8 cellular contexts compared by ENCODE assay signal in genomic region chr3:52453496-52454234, GRCh38. TPM values are rescaled to one million over a fixed set of nuclear protein-coding genes. Genes with fewer than 3 reads are reported as not detected.
A peak's percentile ranks its signal among the peaks of the same experiment; 100 is the strongest.
DNase-seq lines count a peak whose midpoint lies in the region; ATAC-seq lines count a peak whose summit lies in the region.

Gene TNNC1 (minus strand): TSS chr3:52454041. CDS start chr3:52454015, 26 bp downstream.

- no peaks in the 10 kb centered on the region for H3K27me3 ChIP-seq in mesendoderm (ENCODE audit: insufficient read depth, low read length, poor library complexity)

- peak within 1 kb of the TSS; percentile 30 for H3K23ac ChIP-seq in mesendoderm (ENCODE audit: low read length)

- H3K79me1 ChIP-seq in mesendoderm (ENCODE audit: low read length): peaks cover 18% of the 10 kb centered on the region

- H2BK5ac ChIP-seq in mesendoderm (ENCODE audit: low read length): no peak within 1 kb of the TSS

- H4K8ac ChIP-seq in mesendoderm (ENCODE audit: low read depth, low read length): no peak within 1 kb of the TSS

- H3K9me3 Mint-ChIP-seq in activated T-cell treated with anti-CD3 and anti-CD28 coated beads, Interleukin-2, amount 50 U/mL, for 72 hours: no peaks in the 10 kb centered on the region

- H3K79me2 ChIP-seq in mesendoderm (ENCODE audit: control insufficient read depth, insufficient read depth, low read length): peaks cover 18% of the 10 kb centered on the region

- H3K27ac Mint-ChIP-seq in activated T-cell treated with anti-CD3 and anti-CD28 coated beads, Interleukin-2, amount 50 U/mL, for 72 hours: peak within 1 kb of the TSS; percentile 83

- H3K56ac ChIP-seq in mesendoderm (ENCODE audit: low read length): peak within 1 kb of the TSS; percentile 88

- peak within 1 kb of the TSS; percentile 33 for H3K9ac ChIP-seq in mesendoderm (ENCODE audit: low read length)

- H3K36me3 Mint-ChIP-seq in activated T-cell treated with anti-CD3 and anti-CD28 coated beads, Interleukin-2, amount 50 U/mL, for 72 hours (ENCODE audit: insufficient read depth in 2 of 2): peaks cover 2 to 9% of the 10 kb centered on the region in 2 donors

- H3K4me1 Mint-ChIP-seq in activated T-cell treated with anti-CD3 and anti-CD28 coated beads, Interleukin-2, amount 50 U/mL, for 72 hours (ENCODE audit: low read depth): peaks cover 32% of the 10 kb centered on the region

- no peak within 1 kb of the TSS for H2BK120ac ChIP-seq in mesendoderm (ENCODE audit: low read depth, low read length)

- peak within 1 kb of the TSS; percentile 96 for H2AK5ac ChIP-seq in mesendoderm (ENCODE audit: low read length)

- H3K4ac ChIP-seq in mesendoderm (ENCODE audit: low read depth, low read length): peak within 1 kb of the TSS; percentile 41

- WGBS in mesendoderm (ENCODE audit: extremely low coverage, insufficient coverage, low lambda C conversion rate): no CpG with 5 or more reads among the region's 16 CpGs
- 63% methylated on average over 16 of the region's 16 CpGs for WGBS in urinary bladder

- H3K36me3 ChIP-seq in mesendoderm (ENCODE audit: control insufficient read depth, insufficient read depth, low read length) (peaks cover 2% of the 10 kb centered on the region), urinary bladder (ENCODE audit: insufficient read depth) (no peaks in the 10 kb centered on the region)

- no peak for ATAC-seq in activated T-cell treated with anti-CD3 and anti-CD28 coated beads, Interleukin-2, amount 50 U/mL, for 72 hours (replicated peaks in 1 of 2)
- ATAC-seq in HG03442 (IDR thresholded peaks at IDR 0.05; ENCODE audit: unreplicated experiment): no peak

- H3K4me3 ChIP-seq in mesendoderm (ENCODE audit: low read length) (no peak within 1 kb of the TSS), urinary bladder (ENCODE audit: low read depth, low read length) (peak within 1 kb of the TSS; percentile 97)

- H3K27ac ChIP-seq in caudate nucleus (ENCODE audit: low read depth, low read length) (peak within 1 kb of the TSS; percentile 99), mesendoderm (ENCODE audit: low read depth, low read length) (no peak within 1 kb of the TSS), urinary bladder (ENCODE audit: low read depth) (peak within 1 kb of the TSS; percentile 93)

- no peak for DNase-seq in activated T-cell treated with anti-CD3 and anti-CD28 coated beads, Interleukin-2, amount 50 U/mL, for 72 hours
- DNase-seq in activated T-cell treated with anti-CD3 and anti-CD28 coated beads, Interleukin-2, amount 50 U/mL, for 1 hour: no peak
- DNase-seq in caudate nucleus (lab: John Stamatoyannopoulos, UW) (no peak), mesendoderm (peak; percentile 76), NCI-H446 treated with DMSO at 0.1 percent for 48 hours (lab: John Stamatoyannopoulos, UW) (no peak)
- DNase-seq in stimulated activated naive CD4-positive, alpha-beta T cell treated with Interleukin-2 at 50 U/mL for 16 hours (lab: John Stamatoyannopoulos, UW): no peak

- H2BK15ac ChIP-seq in mesendoderm (replicated peaks; ENCODE audit: low read depth): no peak within 1 kb of the TSS

- no peaks in the 10 kb centered on the region for H3K27me3 Mint-ChIP-seq in activated T-cell treated with anti-CD3 and anti-CD28 coated beads, Interleukin-2, amount 50 U/mL, for 72 hours (ENCODE audit: low read depth)

- peak within 1 kb of the TSS; percentile 97 for H4K5ac ChIP-seq in mesendoderm (ENCODE audit: low read length)

- no peak within 1 kb of the TSS for H3K4me2 ChIP-seq in mesendoderm (ENCODE audit: low read length)

- H3K4me1 ChIP-seq in mesendoderm (ENCODE audit: control insufficient read depth, low read depth, low read length): peaks cover 11% of the 10 kb centered on the region
- no peaks in the 10 kb centered on the region for H3K4me1 ChIP-seq in urinary bladder (ENCODE audit: insufficient read depth)

- peak within 1 kb of the TSS; percentile 31 for H3K18ac ChIP-seq in mesendoderm (ENCODE audit: low read length)

- H3K4me3 Mint-ChIP-seq in activated T-cell treated with anti-CD3 and anti-CD28 coated beads, Interleukin-2, amount 50 U/mL, for 72 hours: peak within 1 kb of the TSS; percentile 90 to 95

RNA-seq across cellular contexts. Expression of gene TNNC1, which starts in this region (rescaled TPM):
- 10 to 100 TPM; 10.8 to 14.4 TPM for total RNA-seq in activated T-cell treated with anti-CD3 and anti-CD28 coated beads, Interleukin-2, amount 50 U/mL, for 72 hours
- polyA plus RNA-seq in mesendoderm (2013, experiment 1 of 2): 6.0 TPM
- polyA plus RNA-seq in mesendoderm (2013, experiment 2 of 2): 6.5 TPM
- total RNA-seq in urinary bladder: 68.4 TPM
- 3.1 TPM for polyA plus RNA-seq in urinary bladder
